In genomic region chr18:74963820-74964446, GRCh38 we compare ENCODE assay signal across 8 cellular contexts.
DNase-seq lines count a peak whose midpoint lies in the region; ATAC-seq and TF ChIP-seq lines count a peak whose summit lies in the region.

No MANE protein-coding gene starts in this region.

- H3K4me3 ChIP-seq in choroid plexus epithelial cell (ENCODE audit: low read depth, low read length), result no peak overlapping the region
- no peak overlapping the region for H3K4me3 ChIP-seq in CD8-positive, alpha-beta memory T cell (ENCODE audit: low read length)

- H3K27me3 Mint-ChIP-seq in CD8-positive, alpha-beta memory T cell, result no peaks in the 10 kb centered on the region
- no peaks in the 10 kb centered on the region for H3K27me3 Mint-ChIP-seq in activated CD4-positive, alpha-beta T cell treated with anti-CD3 and anti-CD28 coated beads for 36 hours

- H3K36me3 ChIP-seq in CD8-positive, alpha-beta memory T cell (ENCODE audit: insufficient read depth, low read length), result no peaks in the 10 kb centered on the region

- no peak overlapping the region for H3K4me3 Mint-ChIP-seq in CD8-positive, alpha-beta memory T cell
- H3K4me3 Mint-ChIP-seq in activated CD4-positive, alpha-beta T cell treated with anti-CD3 and anti-CD28 coated beads for 36 hours, result no peak overlapping the region

- POLR2A ChIA-PET in CD8-positive, alpha-beta memory T cell (lab: Charles Lee), result no interaction called here
- POLR2A ChIA-PET in activated CD4-positive, alpha-beta T cell treated with anti-CD3 and anti-CD28 coated beads for 36 hours (lab: Charles Lee), result no interaction called here

- intact Hi-C loops in activated CD4-positive, alpha-beta T cell treated with anti-CD3 and anti-CD28 coated beads for 36 hours (cut with DNase I, micrococcal nuclease), result loop anchor here in 1 of 2 experiments (10.0 kb wide), 1 partner anchor 309 kb away; no protein-coding TSS in a partner anchor

- ATAC-seq in GM18870 (IDR thresholded peaks at IDR 0.05; ENCODE audit: unreplicated experiment), result peak; percentile 58
- ATAC-seq in HG03135 (IDR thresholded peaks at IDR 0.05; ENCODE audit: unreplicated experiment), result peak; percentile 76
- no peak for ATAC-seq in activated CD4-positive, alpha-beta T cell treated with anti-CD3 and anti-CD28 coated beads for 36 hours

- H3K27me3 ChIP-seq in CD8-positive, alpha-beta memory T cell (ENCODE audit: insufficient read depth, low read length, poor library complexity, severe bottlenecking), result no peaks in the 10 kb centered on the region

- CTCF ChIA-PET in CD8-positive, alpha-beta memory T cell (lab: Charles Lee), result interaction anchor here (1.0 to 1.3 kb wide), 2 partner anchors 28 to 31 kb away, joined by 3 to 4 read pairs; no protein-coding TSS in a partner anchor
- CTCF ChIA-PET in activated CD4-positive, alpha-beta T cell treated with anti-CD3 and anti-CD28 coated beads for 36 hours (lab: Charles Lee), result no interaction called here

- TF ChIP-seq CTCF in C4-2B (conservative IDR thresholded peaks at IDR 0.05) (peak; percentile 60), choroid plexus epithelial cell (conservative IDR thresholded peaks at IDR 0.05; ENCODE audit: low read depth, low read length) (peak; percentile 73)

- peak; percentile 99 for DNase-seq in NCI-H510A treated with DMSO at 0.1 percent for 48 hours (lab: John Stamatoyannopoulos, UW)
- DNase-seq in choroid plexus epithelial cell (ENCODE audit: low read depth), result peak; percentile 82
- peak; percentile 65 for DNase-seq in midbrain (lab: John Stamatoyannopoulos, UW)
- DNase-seq in CD8-positive, alpha-beta memory T cell, result no peak
- DNase-seq in activated CD4-positive, alpha-beta T cell treated with anti-CD3 and anti-CD28 coated beads for 36 hours, result no peak

- H3K9me3 ChIP-seq in CD8-positive, alpha-beta memory T cell (ENCODE audit: low read length), result no peaks in the 10 kb centered on the region

- H3K27ac ChIP-seq in C4-2B, result no peak overlapping the region
- no peak overlapping the region for H3K27ac ChIP-seq in CD8-positive, alpha-beta memory T cell (ENCODE audit: low read depth, low read length)

- peaks cover 3 to 20% (median 9%) of the 10 kb centered on the region in 3 donors for H3K36me3 Mint-ChIP-seq in CD8-positive, alpha-beta memory T cell
- peaks cover 11% of the 10 kb centered on the region for H3K36me3 Mint-ChIP-seq in activated CD4-positive, alpha-beta T cell treated with anti-CD3 and anti-CD28 coated beads for 36 hours (ENCODE audit: low read depth)

- H3K4me1 ChIP-seq in CD8-positive, alpha-beta memory T cell (ENCODE audit: insufficient read depth, low read length), result no peaks in the 10 kb centered on the region

- H3K9me3 Mint-ChIP-seq in CD8-positive, alpha-beta memory T cell, result peaks cover 0 to 4% (median 0%) of the 10 kb centered on the region in 5 donors
- peaks cover 3% of the 10 kb centered on the region for H3K9me3 Mint-ChIP-seq in activated CD4-positive, alpha-beta T cell treated with anti-CD3 and anti-CD28 coated beads for 36 hours (ENCODE audit: low read depth)

- H3K4me1 Mint-ChIP-seq in CD8-positive, alpha-beta memory T cell, result peaks cover 5 to 16% (median 10%) of the 10 kb centered on the region in 3 donors
- no peaks in the 10 kb centered on the region for H3K4me1 Mint-ChIP-seq in activated CD4-positive, alpha-beta T cell treated with anti-CD3 and anti-CD28 coated beads for 36 hours

- H3K27ac Mint-ChIP-seq in CD8-positive, alpha-beta memory T cell, result peak overlapping the region in 1 of 8 donors; percentile 18
- H3K27ac Mint-ChIP-seq in activated CD4-positive, alpha-beta T cell treated with anti-CD3 and anti-CD28 coated beads for 36 hours, result no peak overlapping the region

Comparison
In these comparisons a context has a peak if more than half of its experiments do, and no peak if none do; other contexts are left out.
1. DNase-seq: peak in NCI-H510A treated with DMSO at 0.1 percent for 48 hours (single experiment), choroid plexus epithelial cell (single experiment) and midbrain (single experiment); none in CD8-positive, alpha-beta memory T cell (0 of 5) and activated CD4-positive, alpha-beta T cell treated with anti-CD3 and anti-CD28 coated beads for 36 hours (single experiment).